In the genomic region with DNA sequence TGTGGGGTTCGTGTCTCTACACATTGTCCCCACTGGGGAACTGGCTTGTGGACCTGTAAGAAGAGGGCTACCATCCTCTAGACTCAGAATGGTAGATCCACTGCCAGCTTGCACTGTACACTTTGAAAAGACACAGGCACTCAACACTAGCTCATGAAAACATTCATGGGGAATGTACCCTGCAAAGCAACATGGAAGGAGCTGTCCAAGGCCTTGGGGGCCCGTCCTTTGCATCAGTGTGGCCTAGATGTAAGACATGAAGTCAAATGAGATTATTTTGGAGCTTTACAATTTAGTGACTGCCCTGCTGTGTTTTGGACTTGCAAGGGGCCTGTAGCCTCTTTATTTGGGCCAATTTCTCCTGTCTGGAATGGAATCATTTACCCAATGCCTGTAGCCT, we compare ENCODE assay signal across 21 cellular contexts.
"Had no signal": no experiment of that assay in that cellular context is flagged by ENCODE, and none has a peak within 500 bp of the region (broad histone marks: within the 10 kb centered on the region; RNA-seq: fewer than 3 reads in every experiment).

No MANE protein-coding gene starts in this region.

- ATAC-seq: Panc1, PC-3, T-cell had no signal

- H3K27ac ChIP-seq: HL-60, RWPE1 had no signal

- DNase-seq: KBM-7, MV-4-11, NCI-H1092, NCI-H1105 treated with DMSO at 0.1 percent for 48 hours, NCI-H1417 treated with DMSO at 0.1 percent for 48 hours, NCI-H146, NCI-H1694 treated with DMSO at 0.1 percent for 48 hours, NCI-H1930, NCI-H2081, NCI-H2107, NCI-H2227 treated with DMSO at 0.1 percent for 48 hours, NCI-H524, NCI-H526 treated with DMSO at 0.1 percent for 48 hours, NCI-H748 treated with DMSO at 0.1 percent for 48 hours, PC-3, SHP77, SW 1271, T-cell had no signal
